ENCODE assay signal across 12 cellular contexts in genomic region chr5:43033845-43034590, GRCh38. TPM values are rescaled to one million over a fixed set of nuclear protein-coding genes. Genes with fewer than 3 reads are reported as not detected.
DNase-seq lines count a peak whose midpoint lies in the region; TF ChIP-seq lines count a peak whose summit lies in the region.
"Had no signal": no experiment of that assay in that cellular context is flagged by ENCODE, and none has a peak within 500 bp of the region (broad histone marks: within the 10 kb centered on the region; RNA-seq: fewer than 3 reads in every experiment).

No MANE protein-coding gene starts in this region.

- no peaks in the 10 kb centered on the region for H3K9me3 ChIP-seq in adipocyte (ENCODE audit: control insufficient read depth, low read length)
- no peaks in the 10 kb centered on the region for H3K9me3 ChIP-seq in suprapubic skin
- no peaks in the 10 kb centered on the region for H3K9me3 ChIP-seq in esophagus squamous epithelium
- H3K9me3 ChIP-seq: upper lobe of left lung had no signal

- CTCF ChIA-PET in activated naive CD4-positive, alpha-beta T cell treated with anti-CD3 and anti-CD28 coated beads for 36 hours (lab: Charles Lee) = interaction anchor here (1.0 kb wide), 1 partner anchor 15 kb away, joined by 4 read pairs; no protein-coding TSS in a partner anchor

- peak overlapping the region; percentile 10 for H3K4me3 Mint-ChIP-seq in activated naive CD4-positive, alpha-beta T cell treated with anti-CD3 and anti-CD28 coated beads for 36 hours

- no peak for TF ChIP-seq EP300 in suprapubic skin (IDR thresholded peaks at IDR 0.05)

- no peak overlapping the region for H3K27ac Mint-ChIP-seq in activated naive CD4-positive, alpha-beta T cell treated with anti-CD3 and anti-CD28 coated beads for 36 hours

- H3K27me3 ChIP-seq in adipocyte (replicated peaks; ENCODE audit: control insufficient read depth, insufficient read depth, low read length) (no peaks in the 10 kb centered on the region), suprapubic skin (peaks cover 52% of the 10 kb centered on the region), esophagus squamous epithelium (peaks cover 0 to 65% (median 4%) of the 10 kb centered on the region in 4 donors)
- H3K27me3 ChIP-seq: upper lobe of left lung had no signal

- DNase-seq in activated naive CD4-positive, alpha-beta T cell treated with anti-CD3 and anti-CD28 coated beads for 36 hours = no peak
- DNase-seq in activated naive CD4-positive, alpha-beta T cell treated with anti-CD3 and anti-CD28 coated beads, Interleukin-2, amount 50 U/mL, for 16 hours = no peak
- DNase-seq in adipocyte (ENCODE audit: low read depth) = peak; percentile 51
- peak; percentile 24 for DNase-seq in kidney tubule cell (ENCODE audit: low spot score)
- no peak for DNase-seq in suprapubic skin (ENCODE audit: low spot score in 2 of 2)
- no peak for DNase-seq in esophagus squamous epithelium (lab: John Stamatoyannopoulos, UW)
- no peak for DNase-seq in NCI-H446 treated with DMSO at 0.1 percent for 48 hours (lab: John Stamatoyannopoulos, UW)
- DNase-seq in COLO668 (lab: John Stamatoyannopoulos, UW; ENCODE audit: unreplicated experiment) = no peak
- DNase-seq: activated T-cell treated with anti-CD3 and anti-CD28 coated beads, Interleukin-2, amount 50 U/mL, for 48 hours; midbrain had no signal

- intact Hi-C loops in activated naive CD4-positive, alpha-beta T cell treated with anti-CD3 and anti-CD28 coated beads for 36 hours (cut with micrococcal nuclease) = no loop called here
- intact Hi-C loops in esophagus squamous epithelium (cut with DNase I) = no loop called here

- peak overlapping the region; percentile 50 for H3K4me3 ChIP-seq in adipocyte (ENCODE audit: low read length)
- peak overlapping the region; percentile 22 for H3K4me3 ChIP-seq in suprapubic skin
- peak overlapping the region in 1 of 4 donors; percentile 23 for H3K4me3 ChIP-seq in esophagus squamous epithelium
- H3K4me3 ChIP-seq: SK-N-MC, upper lobe of left lung had no signal

- 63% methylated on average over 36 of the region's 41 CpGs for WGBS in suprapubic skin
- 62 to 71% methylated on average over 25 to 39 of the region's 41 CpGs for WGBS in esophagus squamous epithelium, 2 donors

- H3K4me1 ChIP-seq in adipocyte (ENCODE audit: control insufficient read depth, insufficient read depth, low read length) (peaks cover 34% of the 10 kb centered on the region), suprapubic skin (peaks cover 18% of the 10 kb centered on the region), esophagus squamous epithelium (peaks cover 0 to 38% (median 4%) of the 10 kb centered on the region in 3 donors)

- TF ChIP-seq POLR2A in suprapubic skin (IDR thresholded peaks at IDR 0.05) = no peak
- no peak for TF ChIP-seq POLR2A in esophagus squamous epithelium (IDR thresholded peaks at IDR 0.05)

- no peaks in the 10 kb centered on the region for H3K9me3 Mint-ChIP-seq in activated naive CD4-positive, alpha-beta T cell treated with anti-CD3 and anti-CD28 coated beads for 36 hours

- peak overlapping the region; percentile 21 for H3K9ac ChIP-seq in adipocyte (ENCODE audit: low read length)

- no peaks in the 10 kb centered on the region for H3K27me3 Mint-ChIP-seq in activated naive CD4-positive, alpha-beta T cell treated with anti-CD3 and anti-CD28 coated beads for 36 hours (ENCODE audit: low read depth)

- H3K36me3 ChIP-seq in adipocyte (ENCODE audit: control insufficient read depth, insufficient read depth, low read length, severe bottlenecking) (no peaks in the 10 kb centered on the region), suprapubic skin (no peaks in the 10 kb centered on the region), esophagus squamous epithelium (no peaks in the 10 kb centered on the region)
- H3K36me3 ChIP-seq: upper lobe of left lung had no signal

- TF ChIP-seq CTCF in suprapubic skin (IDR thresholded peaks at IDR 0.05) (no peak), esophagus squamous epithelium (IDR thresholded peaks at IDR 0.05) (no peak)

- peaks cover 45% of the 10 kb centered on the region for H3K4me1 Mint-ChIP-seq in activated naive CD4-positive, alpha-beta T cell treated with anti-CD3 and anti-CD28 coated beads for 36 hours (ENCODE audit: low read depth)

- no peaks in the 10 kb centered on the region for H3K36me3 Mint-ChIP-seq in activated naive CD4-positive, alpha-beta T cell treated with anti-CD3 and anti-CD28 coated beads for 36 hours (ENCODE audit: low read depth)

- H3K27ac ChIP-seq in suprapubic skin (peak overlapping the region; percentile 31), esophagus squamous epithelium (peak overlapping the region in 2 of 4 donors; percentile 17 to 19)
- H3K27ac ChIP-seq: SK-N-MC, upper lobe of left lung had no signal

RNA-seq across cellular contexts. Expression of gene ANXA2R, which starts 6.1 kb away (rescaled TPM):
- total RNA-seq in activated naive CD4-positive, alpha-beta T cell treated with anti-CD3 and anti-CD28 coated beads for 36 hours = 1 to 10 TPM; 6.0 to 6.5 TPM
- 1 to 10 TPM in 1 of 4 donors, under 1 TPM in 2, not detected in 1; 0.39 to 3.1 (median 0.89) TPM for total RNA-seq in suprapubic skin
- total RNA-seq in esophagus squamous epithelium = 1 to 10 TPM in 2 of 4 donors, under 1 TPM in 2; 0.57 to 2.5 (median 1.6) TPM

Comparison
In these comparisons a context has a peak if more than half of its experiments do, and no peak if none do; other contexts are left out.
1. DNase-seq: peak in adipocyte (single experiment) and kidney tubule cell (single experiment); none in activated naive CD4-positive, alpha-beta T cell treated with anti-CD3 and anti-CD28 coated beads for 36 hours (single experiment), activated naive CD4-positive, alpha-beta T cell treated with anti-CD3 and anti-CD28 coated beads, Interleukin-2, amount 50 U/mL, for 16 hours (single experiment), suprapubic skin (0 of 2), esophagus squamous epithelium (single experiment), NCI-H446 treated with DMSO at 0.1 percent for 48 hours (single experiment) and COLO668 (single experiment).